In genomic region chr5:77560677-77561263, GRCh38 we compare ENCODE assay signal across 8 cellular contexts.
DNase-seq lines count a peak whose midpoint lies in the region; ATAC-seq and TF ChIP-seq lines count a peak whose summit lies in the region.

No MANE protein-coding gene starts in this region.

- no peaks in the 10 kb centered on the region for H3K9me3 Mint-ChIP-seq in activated T-cell treated with anti-CD3 and anti-CD28 coated beads, Interleukin-2, amount 50 U/mL, for 72 hours

- TF ChIP-seq CTCF in VCaP (conservative IDR thresholded peaks at IDR 0.05), result peak; percentile 72

- H3K27ac ChIP-seq in VCaP, result no peak overlapping the region

- no peak overlapping the region for H3K27ac Mint-ChIP-seq in activated T-cell treated with anti-CD3 and anti-CD28 coated beads, Interleukin-2, amount 50 U/mL, for 72 hours

- no peak for ATAC-seq in activated T-cell treated with anti-CD3 and anti-CD28 coated beads, Interleukin-2, amount 50 U/mL, for 72 hours (replicated peaks in 1 of 2)
- no peak for ATAC-seq in GM18870 (IDR thresholded peaks at IDR 0.05; ENCODE audit: unreplicated experiment)
- ATAC-seq in HG03571 (IDR thresholded peaks at IDR 0.05; ENCODE audit: unreplicated experiment), result no peak

- DNase-seq in NCI-H2171 treated with DMSO at 0.1 percent for 48 hours (lab: John Stamatoyannopoulos, UW) (peak; percentile 24), NCI-H2171 (lab: John Stamatoyannopoulos, UW) (no peak), NCI-H146 (lab: John Stamatoyannopoulos, UW) (peak; percentile 37), inferior parietal cortex (ENCODE audit: extremely low spot score) (peak; percentile 71)
- no peak for DNase-seq in activated T-cell treated with anti-CD3 and anti-CD28 coated beads, Interleukin-2, amount 50 U/mL, for 72 hours

- H3K4me3 Mint-ChIP-seq in activated T-cell treated with anti-CD3 and anti-CD28 coated beads, Interleukin-2, amount 50 U/mL, for 72 hours, result no peak overlapping the region

- H3K36me3 Mint-ChIP-seq in activated T-cell treated with anti-CD3 and anti-CD28 coated beads, Interleukin-2, amount 50 U/mL, for 72 hours (ENCODE audit: insufficient read depth in 2 of 2), result no peaks in the 10 kb centered on the region

- H3K27me3 Mint-ChIP-seq in activated T-cell treated with anti-CD3 and anti-CD28 coated beads, Interleukin-2, amount 50 U/mL, for 72 hours (ENCODE audit: low read depth), result no peaks in the 10 kb centered on the region

- H3K4me1 Mint-ChIP-seq in activated T-cell treated with anti-CD3 and anti-CD28 coated beads, Interleukin-2, amount 50 U/mL, for 72 hours (ENCODE audit: low read depth), result no peaks in the 10 kb centered on the region

Comparison
In these comparisons a context has a peak if more than half of its experiments do, and no peak if none do; other contexts are left out.
1. DNase-seq: peak in NCI-H2171 treated with DMSO at 0.1 percent for 48 hours (single experiment), NCI-H146 (single experiment) and inferior parietal cortex (single experiment); none in NCI-H2171 (single experiment) and activated T-cell treated with anti-CD3 and anti-CD28 coated beads, Interleukin-2, amount 50 U/mL, for 72 hours (0 of 2).